In the genomic region with DNA sequence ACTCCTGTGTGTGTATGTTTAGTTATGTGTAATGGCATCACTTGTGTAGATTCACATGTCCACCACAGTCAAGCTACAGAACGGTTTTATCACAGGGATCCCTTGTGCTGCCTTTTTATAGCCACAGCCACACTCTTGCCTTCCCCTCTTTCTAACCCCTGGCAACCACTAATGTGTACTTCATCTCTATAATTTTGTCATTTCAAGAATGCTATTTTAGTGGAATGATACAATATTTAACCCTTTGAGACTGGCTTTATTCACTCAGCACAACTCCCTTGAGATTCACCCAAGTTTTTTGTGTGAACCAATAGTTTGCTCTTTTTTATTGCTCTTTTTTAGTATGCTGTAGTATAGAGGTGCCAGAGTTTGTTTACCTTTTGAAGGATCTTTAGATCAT, we compare ENCODE assay signal across 1 cellular context.
TF ChIP-seq lines count a peak whose summit lies in the region.

No MANE protein-coding gene starts in this region.

TF ChIP-seq in GM12878, 131 proteins besides CTCF, POLR2A, EP300 and RAD21 (continued from another document):
- TF ChIP-seq, protein P1, sequence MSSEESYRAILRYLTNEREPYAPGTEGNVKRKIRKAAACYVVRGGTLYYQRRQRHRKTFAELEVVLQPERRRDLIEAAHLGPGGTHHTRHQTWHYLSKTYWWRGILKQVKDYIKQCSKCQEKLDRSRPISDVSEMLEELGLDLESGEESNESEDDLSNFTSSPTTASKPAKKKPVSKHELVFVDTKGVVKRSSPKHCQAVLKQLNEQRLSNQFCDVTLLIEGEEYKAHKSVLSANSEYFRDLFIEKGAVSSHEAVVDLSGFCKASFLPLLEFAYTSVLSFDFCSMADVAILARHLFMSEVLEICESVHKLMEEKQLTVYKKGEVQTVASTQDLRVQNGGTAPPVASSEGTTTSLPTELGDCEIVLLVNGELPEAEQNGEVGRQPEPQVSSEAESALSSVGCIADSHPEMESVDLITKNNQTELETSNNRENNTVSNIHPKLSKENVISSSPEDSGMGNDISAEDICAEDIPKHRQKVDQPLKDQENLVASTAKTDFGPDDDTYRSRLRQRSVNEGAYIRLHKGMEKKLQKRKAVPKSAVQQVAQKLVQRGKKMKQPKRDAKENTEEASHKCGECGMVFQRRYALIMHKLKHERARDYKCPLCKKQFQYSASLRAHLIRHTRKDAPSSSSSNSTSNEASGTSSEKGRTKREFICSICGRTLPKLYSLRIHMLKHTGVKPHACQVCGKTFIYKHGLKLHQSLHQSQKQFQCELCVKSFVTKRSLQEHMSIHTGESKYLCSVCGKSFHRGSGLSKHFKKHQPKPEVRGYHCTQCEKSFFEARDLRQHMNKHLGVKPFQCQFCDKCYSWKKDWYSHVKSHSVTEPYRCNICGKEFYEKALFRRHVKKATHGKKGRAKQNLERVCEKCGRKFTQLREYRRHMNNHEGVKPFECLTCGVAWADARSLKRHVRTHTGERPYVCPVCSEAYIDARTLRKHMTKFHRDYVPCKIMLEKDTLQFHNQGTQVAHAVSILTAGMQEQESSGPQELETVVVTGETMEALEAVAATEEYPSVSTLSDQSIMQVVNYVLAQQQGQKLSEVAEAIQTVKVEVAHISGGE (CRISPR knock-in tag; IDR thresholded peaks at IDR 0.05): no peak
- TF ChIP-seq, protein P2, sequence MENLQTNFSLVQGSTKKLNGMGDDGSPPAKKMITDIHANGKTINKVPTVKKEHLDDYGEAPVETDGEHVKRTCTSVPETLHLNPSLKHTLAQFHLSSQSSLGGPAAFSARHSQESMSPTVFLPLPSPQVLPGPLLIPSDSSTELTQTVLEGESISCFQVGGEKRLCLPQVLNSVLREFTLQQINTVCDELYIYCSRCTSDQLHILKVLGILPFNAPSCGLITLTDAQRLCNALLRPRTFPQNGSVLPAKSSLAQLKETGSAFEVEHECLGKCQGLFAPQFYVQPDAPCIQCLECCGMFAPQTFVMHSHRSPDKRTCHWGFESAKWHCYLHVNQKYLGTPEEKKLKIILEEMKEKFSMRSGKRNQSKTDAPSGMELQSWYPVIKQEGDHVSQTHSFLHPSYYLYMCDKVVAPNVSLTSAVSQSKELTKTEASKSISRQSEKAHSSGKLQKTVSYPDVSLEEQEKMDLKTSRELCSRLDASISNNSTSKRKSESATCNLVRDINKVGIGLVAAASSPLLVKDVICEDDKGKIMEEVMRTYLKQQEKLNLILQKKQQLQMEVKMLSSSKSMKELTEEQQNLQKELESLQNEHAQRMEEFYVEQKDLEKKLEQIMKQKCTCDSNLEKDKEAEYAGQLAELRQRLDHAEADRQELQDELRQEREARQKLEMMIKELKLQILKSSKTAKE (IDR thresholded peaks at IDR 0.05; ENCODE audit: low read depth, poor library complexity, severe bottlenecking): no peak
- TF ChIP-seq MYC (IDR thresholded peaks at IDR 0.05; ENCODE audit: insufficient read depth, insufficient read length, insufficient replicate concordance, low read length, severe bottlenecking): no peak
- no peak for TF ChIP-seq IRF4 (IDR thresholded peaks at IDR 0.05; ENCODE audit: low read depth, low read length)
- no peak for TF ChIP-seq ASH2L (IDR thresholded peaks at IDR 0.05; ENCODE audit: borderline replicate concordance, low read depth)
